Comparison of ENCODE assay signal across 17 cellular contexts in the genomic region with DNA sequence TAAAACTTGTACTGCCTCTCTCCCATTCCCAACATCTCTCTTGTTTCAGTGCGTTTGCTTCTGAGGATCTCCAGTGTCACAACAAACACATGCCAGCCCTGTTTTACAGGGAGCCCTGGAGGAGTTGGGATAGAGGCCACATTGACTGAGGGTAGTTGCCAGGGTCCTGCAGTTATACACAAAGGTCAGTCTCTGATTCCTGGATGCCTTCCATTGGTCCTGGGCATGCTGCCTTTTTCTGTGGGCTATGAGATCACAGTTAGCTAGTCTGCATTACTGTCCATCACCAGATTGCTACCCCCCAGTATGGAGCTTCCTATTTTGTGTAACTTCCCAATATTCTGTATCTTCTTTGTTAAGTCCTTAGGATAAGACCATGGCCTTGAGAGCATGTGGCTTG.
DNase-seq lines count a peak whose midpoint lies in the region; ATAC-seq and TF ChIP-seq lines count a peak whose summit lies in the region.
"Had no signal": no experiment of that assay in that cellular context is flagged by ENCODE, and none has a peak within 500 bp of the region (broad histone marks: within the 10 kb centered on the region; RNA-seq: fewer than 3 reads in every experiment).

No MANE protein-coding gene starts in this region.

- DNase-seq in C1 segment of cervical spinal cord (lab: John Stamatoyannopoulos, UW) (peak in 8 of 14 donors; percentile 32 to 90 (median 62)), astrocyte of the hippocampus (ENCODE audit: low read depth, low spot score) (peak; percentile 61), hippocampal formation (lab: John Stamatoyannopoulos, UW) (peak; percentile 46), pons (ENCODE audit: low spot score) (peak; percentile 83), SIG-M5 (lab: John Stamatoyannopoulos, UW) (no peak)
- DNase-seq: Calu3; CD4-positive, CD25-positive, alpha-beta regulatory T cell; GM23248; MM.1S; NCI-H1105; NCI-H1930; NCI-H2171; NCI-H446 treated with DMSO at 0.1 percent for 48 hours; NCI-H774 had no signal

- no peak for ATAC-seq in SK-N-SH treated with all-trans-retinoic acid at 6 μM for 48 hours
- no peak for ATAC-seq in HG03432 (IDR thresholded peaks at IDR 0.05; ENCODE audit: unreplicated experiment)
- no peak for ATAC-seq in GM19467 (IDR thresholded peaks at IDR 0.05; ENCODE audit: unreplicated experiment)

TF ChIP-seq in SK-N-SH treated with all-trans-retinoic acid at 6 μM for 48 hours, 23 proteins besides CTCF, POLR2A, EP300 and RAD21:
- TF ChIP-seq TOX (CRISPR knock-in tag; IDR thresholded peaks at IDR 0.05; ENCODE audit: borderline replicate concordance), result no peak
- TF ChIP-seq SNAI2 (CRISPR knock-in tag; IDR thresholded peaks at IDR 0.05), result no peak
- TF ChIP-seq PATZ1 (CRISPR knock-in tag; IDR thresholded peaks at IDR 0.05; ENCODE audit: borderline replicate concordance), result no peak
